In genomic region chr7:7159063-7159645, GRCh38 we compare ENCODE assay signal across 12 cellular contexts. TPM values are rescaled to one million over a fixed set of nuclear protein-coding genes. Genes with fewer than 3 reads are reported as not detected.
A peak's percentile ranks its signal among the peaks of the same experiment; 100 is the strongest.
DNase-seq lines count a peak whose midpoint lies in the region; ATAC-seq and TF ChIP-seq lines count a peak whose summit lies in the region.
"Had no signal": no experiment of that assay in that cellular context is flagged by ENCODE, and none has a peak within 500 bp of the region (broad histone marks: within the 10 kb centered on the region; RNA-seq: fewer than 3 reads in every experiment).

No MANE protein-coding gene starts in this region.

- ATAC-seq in HG03159 (IDR thresholded peaks at IDR 0.05; ENCODE audit: unreplicated experiment) (peak; percentile 37), T-helper 17 cell (no peak), mucosa of descending colon (peak; percentile 24)
- ATAC-seq: right cardiac atrium had no signal

- DNase-seq in NCI-H1417 (lab: John Stamatoyannopoulos, UW) (peak in 2 of 3 experiments; percentile 8 to 77), NCI-H1417 treated with DMSO at 0.1 percent for 48 hours (lab: John Stamatoyannopoulos, UW) (no peak), T-helper 17 cell (no peak), mucosa of descending colon (no peak), DMS53 (lab: John Stamatoyannopoulos, UW) (no peak), midbrain (lab: John Stamatoyannopoulos, UW) (no peak)
- DNase-seq in stimulated activated CD4-positive, alpha-beta T cell treated with anti-CD3 and anti-CD28 coated beads, Interleukin-12 subunit alpha, Interleukin-12 subunit beta, amount 100 ng/mL, for 4 hours: no peak
- DNase-seq: activated CD8-positive, alpha-beta memory T cell treated with anti-CD3 and anti-CD28 coated beads, Interleukin-2, amount 50 U/mL, for 48 hours; H7; NCI-H2081 treated with DMSO at 0.1 percent for 48 hours; right cardiac atrium had no signal

- H3K9me3 ChIP-seq in T-helper 17 cell (ENCODE audit: control insufficient read depth, low read length, poor library complexity, severe bottlenecking): no peaks in the 10 kb centered on the region
- no peaks in the 10 kb centered on the region for H3K9me3 ChIP-seq in mucosa of descending colon

- H3K4me1 Mint-ChIP-seq in T-helper 17 cell: peaks cover 39% of the 10 kb centered on the region

- peaks cover 7% of the 10 kb centered on the region for H3K4me1 ChIP-seq in mucosa of descending colon (ENCODE audit: low read depth)

- peak overlapping the region; percentile 96 for H3K27ac Mint-ChIP-seq in T-helper 17 cell

- H3K4me3 ChIP-seq in mucosa of descending colon: no peak overlapping the region

- H3K27me3 Mint-ChIP-seq in T-helper 17 cell: no peaks in the 10 kb centered on the region

- peaks cover 3% of the 10 kb centered on the region for H3K36me3 Mint-ChIP-seq in T-helper 17 cell (ENCODE audit: low read depth)

- TF ChIP-seq CTCF in mucosa of descending colon (IDR thresholded peaks at IDR 0.05): no peak

- intact Hi-C loops in mucosa of descending colon (cut with DNase I, micrococcal nuclease): no loop called here

- peak overlapping the region; percentile 86 for H3K4me3 Mint-ChIP-seq in T-helper 17 cell

- no peaks in the 10 kb centered on the region for H3K36me3 ChIP-seq in mucosa of descending colon (ENCODE audit: low read depth)

RNA-seq across cellular contexts. Expression of gene C1GALT1, which starts 23.2 kb away (rescaled TPM):
- 10 to 100 TPM; 51.4 to 54.2 TPM for total RNA-seq in T-helper 17 cell
- 10 to 100 TPM; 23.3 to 38.9 (median 30.1) TPM for total RNA-seq in mucosa of descending colon

Comparison
In these comparisons a context has a peak if more than half of its experiments do, and no peak if none do; other contexts are left out.
1. DNase-seq: peak in NCI-H1417 (2 of 3); none in NCI-H1417 treated with DMSO at 0.1 percent for 48 hours (single experiment), T-helper 17 cell (0 of 3), mucosa of descending colon (0 of 3), DMS53 (single experiment), midbrain (single experiment) and stimulated activated CD4-positive, alpha-beta T cell treated with anti-CD3 and anti-CD28 coated beads, Interleukin-12 subunit alpha, Interleukin-12 subunit beta, amount 100 ng/mL, for 4 hours (single experiment).